8 cellular contexts compared by ENCODE assay signal in genomic region chr16:79770244-79771064, GRCh38.
A peak's percentile ranks its signal among the peaks of the same experiment; 100 is the strongest.
DNase-seq lines count a peak whose midpoint lies in the region; ATAC-seq, FAIRE-seq and TF ChIP-seq lines count a peak whose summit lies in the region.

No MANE protein-coding gene starts in this region.

- peak overlapping the region; percentile 78 for H3K9ac ChIP-seq in mesendoderm (ENCODE audit: low read length)

- H2BK5ac ChIP-seq in mesendoderm (ENCODE audit: low read length) = no peak overlapping the region

- H3K79me1 ChIP-seq in mesendoderm (ENCODE audit: low read length) = no peaks in the 10 kb centered on the region

- H3K79me2 ChIP-seq in mesendoderm (ENCODE audit: control insufficient read depth, insufficient read depth, low read length) = no peaks in the 10 kb centered on the region

- H3K4me3 ChIP-seq in mesendoderm (ENCODE audit: low read length) = peak overlapping the region; percentile 57

- ATAC-seq in HG03378 (IDR thresholded peaks at IDR 0.05; ENCODE audit: unreplicated experiment) = peak; percentile 57

- TF ChIP-seq CTCF in AG09319 (IDR thresholded peaks at IDR 0.05; ENCODE audit: low read depth, low read length) = no peak

- peak overlapping the region; percentile 34 for H3K23ac ChIP-seq in mesendoderm (ENCODE audit: low read length)

- H4K5ac ChIP-seq in mesendoderm (ENCODE audit: low read length) = no peak overlapping the region

- no peak overlapping the region for H3K4ac ChIP-seq in mesendoderm (ENCODE audit: low read depth, low read length)

- H2AK5ac ChIP-seq in mesendoderm (ENCODE audit: low read length) = no peak overlapping the region

- no peak overlapping the region for H3K18ac ChIP-seq in mesendoderm (ENCODE audit: low read length)

- H4K8ac ChIP-seq in mesendoderm (ENCODE audit: low read depth, low read length) = peak overlapping the region; percentile 30

- no CpG with 5 or more reads among the region's 59 CpGs for WGBS in mesendoderm (ENCODE audit: extremely low coverage, insufficient coverage, low lambda C conversion rate)

- DNase-seq in AG09319 (ENCODE audit: extremely low read depth, low read depth) (peak; percentile 66), GM19238 (ENCODE audit: insufficient read length, low spot score) (peak; percentile 77), NCI-H526 treated with DMSO at 0.1 percent for 48 hours (lab: John Stamatoyannopoulos, UW) (peak; percentile 37), mesendoderm (peak; percentile 96)
- peak; percentile 9 for DNase-seq in activated CD8-positive, alpha-beta memory T cell treated with anti-CD3 and anti-CD28 coated beads, Interleukin-2, amount 50 U/mL, for 24 hours (ENCODE audit: extremely low read depth)
- DNase-seq in stimulated activated CD4-positive, alpha-beta T cell treated with anti-CD3 and anti-CD28 coated beads, TNF-alpha, amount 100 ng/mL, for 48 hours (ENCODE audit: low read depth in 3 of 3) = peak; percentile 38 to 60 (median 49)

- H3K56ac ChIP-seq in mesendoderm (ENCODE audit: low read length) = peak overlapping the region; percentile 97

- peak overlapping the region; percentile 93 for H2BK15ac ChIP-seq in mesendoderm (replicated peaks; ENCODE audit: low read depth)

- H3K4me1 ChIP-seq in mesendoderm (ENCODE audit: control insufficient read depth, low read depth, low read length) = no peaks in the 10 kb centered on the region

- no peak overlapping the region for H2BK120ac ChIP-seq in mesendoderm (ENCODE audit: low read depth, low read length)

- no peaks in the 10 kb centered on the region for H3K27me3 ChIP-seq in mesendoderm (ENCODE audit: insufficient read depth, low read length, poor library complexity)

- H3K4me2 ChIP-seq in mesendoderm (ENCODE audit: low read length) = peak overlapping the region; percentile 87

- FAIRE-seq in endometrium (lab: Jason Lieb, UNC) = peak; percentile 93

- H3K27ac ChIP-seq in mesendoderm (ENCODE audit: low read depth, low read length) = peak overlapping the region; percentile 40

- H3K36me3 ChIP-seq in mesendoderm (ENCODE audit: control insufficient read depth, insufficient read depth, low read length) = no peaks in the 10 kb centered on the region

Comparison
In these comparisons a context has a peak if more than half of its experiments do, and no peak if none do; other contexts are left out.
1. Peak in every context shown above with its lines: DNase-seq, ATAC-seq, H3K4me3 ChIP-seq and H3K27ac ChIP-seq.
2. DNase-seq: peak in every context shown above with its lines; median percentile 96 in mesendoderm; 77 in GM19238; 66 in AG09319; 49 in stimulated activated CD4-positive, alpha-beta T cell treated with anti-CD3 and anti-CD28 coated beads, TNF-alpha, amount 100 ng/mL, for 48 hours; 37 in NCI-H526 treated with DMSO at 0.1 percent for 48 hours; 9 in activated CD8-positive, alpha-beta memory T cell treated with anti-CD3 and anti-CD28 coated beads, Interleukin-2, amount 50 U/mL, for 24 hours.